ENCODE assay signal across 29 cellular contexts in genomic region chr7:128373588-128373987, GRCh38. TPM values are rescaled to one million over a fixed set of nuclear protein-coding genes. Genes with fewer than 3 reads are reported as not detected.
"Had no signal": no experiment of that assay in that cellular context is flagged by ENCODE, and none has a peak within 500 bp of the region (broad histone marks: within the 10 kb centered on the region; RNA-seq: fewer than 3 reads in every experiment).

No MANE protein-coding gene starts in this region.

- H3K4me3 ChIP-seq: coronary artery, dorsolateral prefrontal cortex, esophagus squamous epithelium, gastrocnemius medialis, heart right ventricle, left lung, lower lobe of right lung, mucosa of descending colon had no signal

- H3K9me3 ChIP-seq: esophagus squamous epithelium, gastrocnemius medialis, heart right ventricle, left lung, lower lobe of right lung, mucosa of descending colon had no signal

- H3K4me1 ChIP-seq: esophagus squamous epithelium, gastrocnemius medialis, heart right ventricle, left lung, lower lobe of right lung had no signal

- FAIRE-seq: endometrium, islet of Langerhans, keratinocyte had no signal

- H3K36me3 ChIP-seq: esophagus squamous epithelium, gastrocnemius medialis, heart right ventricle, left lung, lower lobe of right lung had no signal

- ATAC-seq: effector memory CD8-positive, alpha-beta T cell; esophagus mucosa; gastrocnemius medialis; heart right ventricle; left cardiac atrium; left lung; left ventricle myocardium superior; lower lobe of right lung; mucosa of descending colon; naive thymus-derived CD8-positive, alpha-beta T cell had no signal

- DNase-seq: dermis blood vessel endothelial cell; dorsolateral prefrontal cortex; effector CD4-positive, alpha-beta T cell; effector memory CD8-positive, alpha-beta T cell; endodermal cell; erythroblast; esophagus squamous epithelium; foreskin fibroblast; foreskin melanocyte; gastrocnemius medialis; glutamatergic neuron; heart right ventricle; hippocampal formation; left cardiac atrium; left lung; left ventricle myocardium superior; lower lobe of right lung; mesenchymal stem cell; mucosa of descending colon; naive B cell; naive thymus-derived CD8-positive, alpha-beta T cell had no signal

- H3K27me3 ChIP-seq: esophagus squamous epithelium, gastrocnemius medialis, heart right ventricle, left lung had no signal

- H3K27ac ChIP-seq: coronary artery, dorsolateral prefrontal cortex, epithelial cell of prostate, esophagus squamous epithelium, gastrocnemius medialis, heart right ventricle, left lung, lower lobe of right lung had no signal

RNA-seq across cellular contexts. Expression of gene PRRT4, which starts 12.1 kb away (rescaled TPM):
- total RNA-seq: dermis blood vessel endothelial cell, kidney epithelial cell, lung microvascular endothelial cell had no signal
